19 cellular contexts compared by ENCODE assay signal in genomic region chr15:68085052-68085451, GRCh38. TPM values are rescaled to one million over a fixed set of nuclear protein-coding genes. Genes with fewer than 3 reads are reported as not detected.
DNase-seq lines count a peak whose midpoint lies in the region; ATAC-seq, FAIRE-seq and TF ChIP-seq lines count a peak whose summit lies in the region.
"Had no signal": no experiment of that assay in that cellular context is flagged by ENCODE, and none has a peak within 500 bp of the region (broad histone marks: within the 10 kb centered on the region; RNA-seq: fewer than 3 reads in every experiment).

No MANE protein-coding gene starts in this region.

- H3K4me1 Mint-ChIP-seq in T-helper 17 cell (peaks cover 40% of the 10 kb centered on the region), endothelial cell (ENCODE audit: unreplicated experiment) (peaks cover 46% of the 10 kb centered on the region)

- POLR2A ChIA-PET in HepG2 (lab: Yijun Ruan, JAX) = interaction anchor here (0.9 kb wide), 1 partner anchor 31 kb away, joined by 4 read pairs; the partner anchor contains the start of gene PIAS1

- H3K9me3 ChIP-seq in HepG2 (ENCODE audit: low read length) (no peaks in the 10 kb centered on the region), right lobe of liver (no peaks in the 10 kb centered on the region), T-helper 17 cell (ENCODE audit: control insufficient read depth, low read length, poor library complexity, severe bottlenecking) (no peaks in the 10 kb centered on the region), neutrophil (no peaks in the 10 kb centered on the region)

- in situ Hi-C loops in HepG2 (cut with HindIII; ENCODE audit: extremely low pct_ligation_motif_present, low pct_unique_long_range_greater_than_20kb) = no loop called here

- H3K27me3 Mint-ChIP-seq in T-helper 17 cell (no peaks in the 10 kb centered on the region), endothelial cell (ENCODE audit: unreplicated experiment) (peaks cover 3% of the 10 kb centered on the region)

- H3K27ac Mint-ChIP-seq in T-helper 17 cell (peak overlapping the region; percentile 47), endothelial cell (ENCODE audit: unreplicated experiment) (peak overlapping the region; percentile 13)

- CTCF ChIA-PET in HepG2 (lab: Yijun Ruan, JAX; ENCODE audit: low intra/inter-chr PET ratio, low total read pairs) = no interaction called here

- WGBS in HepG2 (ENCODE audit: low lambda C conversion rate) = 95% methylated on average over 1 of the region's 1 CpG
- 100% methylated on average over 1 of the region's 1 CpG for WGBS in right lobe of liver (ENCODE audit: insufficient coverage, low coverage, low lambda C conversion rate, missing lambda C conversion rate)

- H3K79me2 ChIP-seq in HepG2 (ENCODE audit: insufficient read depth, low read length) = peaks cover 88% of the 10 kb centered on the region

- ATAC-seq in HepG2 (no peak), right lobe of liver (no peak), T-helper 17 cell (no peak), SK-N-SH treated with all-trans-retinoic acid at 6 μM for 48 hours (no peak)
- ATAC-seq: PC-3 had no signal

- TF ChIP-seq CTCF in HepG2 (CRISPR knock-in tag; IDR thresholded peaks at IDR 0.05) (no peak), right lobe of liver (IDR thresholded peaks at IDR 0.05) (no peak), endothelial cell (IDR thresholded peaks at IDR 0.05; ENCODE audit: unreplicated experiment) (no peak), neutrophil (IDR thresholded peaks at IDR 0.05) (no peak)

- no peak overlapping the region for H3K9ac ChIP-seq in HepG2 (ENCODE audit: insufficient read depth, low read depth, low read length)
- H3K9ac ChIP-seq: BLaER1 had no signal

- H3K36me3 Mint-ChIP-seq in T-helper 17 cell (ENCODE audit: low read depth) (peaks cover 3% of the 10 kb centered on the region), endothelial cell (ENCODE audit: low read depth, unreplicated experiment) (no peaks in the 10 kb centered on the region)

- no peaks in the 10 kb centered on the region for H3K9me3 Mint-ChIP-seq in endothelial cell (ENCODE audit: unreplicated experiment)

- no peak for DNase-seq in HepG2 (ENCODE audit: low spot score)
- DNase-seq in right lobe of liver = no peak
- no peak for DNase-seq in T-helper 17 cell
- DNase-seq in endothelial cell (ENCODE audit: low spot score) = no peak
- DNase-seq in effector CD8-positive, alpha-beta T cell (lab: John Stamatoyannopoulos, UW) = no peak
- DNase-seq in ecto neural progenitor cell (ENCODE audit: low spot score) = no peak
- DNase-seq: DMS79 treated with DMSO at 0.1 percent for 48 hours, H7, NCI-H1105, NCI-H1694, NCI-H226, NCI-H524, PC-3, RPMI8226, SIG-M5 had no signal

- peaks cover 1 to 11% of the 10 kb centered on the region in 2 experiments; a peak in 3 of 5 replicates for H3K36me3 ChIP-seq in HepG2 (replicated peaks in 1 of 2; ENCODE audit: control insufficient read depth in 1 of 2, insufficient read depth in 2 of 2, low read length in 2 of 2)
- peaks cover 0 to 5% (median 0%) of the 10 kb centered on the region in 4 donors for H3K36me3 ChIP-seq in right lobe of liver
- H3K36me3 ChIP-seq in neutrophil = peaks cover 18% of the 10 kb centered on the region

- no peak overlapping the region for H2AFZ ChIP-seq in HepG2 (ENCODE audit: low read length)

- no peak overlapping the region for H3K27ac ChIP-seq in HepG2 (ENCODE audit: extremely low read length, insufficient read depth, low read length)
- no peak overlapping the region for H3K27ac ChIP-seq in right lobe of liver
- H3K27ac ChIP-seq in neutrophil = peak overlapping the region; percentile 7
- H3K27ac ChIP-seq: BLaER1, HL-60 had no signal

- TF ChIP-seq EP300 in HepG2 (IDR thresholded peaks at IDR 0.05; ENCODE audit: low read depth in 2 of 2, low read length in 2 of 2) (no peak), HepG2 (CRISPR knock-in tag; IDR thresholded peaks at IDR 0.05; ENCODE audit: borderline replicate concordance) (no peak)

- no peak overlapping the region for H3K4me3 Mint-ChIP-seq in T-helper 17 cell
- H3K4me3 Mint-ChIP-seq in endothelial cell (ENCODE audit: unreplicated experiment) = no peak overlapping the region

- intact Hi-C loops in HepG2 (cut with micrococcal nuclease; ENCODE audit: unreplicated experiment) = no loop called here
- intact Hi-C loops in right lobe of liver (cut with DNase I) = no loop called here

- H3K4me3 ChIP-seq in HepG2 (replicated peaks in 1 of 3; ENCODE audit: insufficient read depth in 1 of 3, low read depth in 2 of 3, low read length in 3 of 3) = no peak overlapping the region
- H3K4me3 ChIP-seq in right lobe of liver = no peak overlapping the region
- no peak overlapping the region for H3K4me3 ChIP-seq in neutrophil (ENCODE audit: low read depth in 1 of 2, low read length in 1 of 2)
- H3K4me3 ChIP-seq: BLaER1 had no signal

- no TSS peak for BruUV-seq in HepG2 (replicated peaks; lab: Mats Ljungman, UMichigan)

- H4K20me1 ChIP-seq in HepG2 (ENCODE audit: insufficient read depth, low read length) = peaks cover 28% of the 10 kb centered on the region

- TF ChIP-seq POLR2A in HepG2 (IDR thresholded peaks at IDR 0.05; ENCODE audit: insufficient read depth in 1 of 2, low read depth in 2 of 2, low read length in 2 of 2) (no peak), right lobe of liver (IDR thresholded peaks at IDR 0.05) (no peak)

- no peak overlapping the region for H3K4me2 ChIP-seq in HepG2 (ENCODE audit: low read depth, low read length)
- H3K4me2 ChIP-seq: BLaER1 had no signal

- TF ChIP-seq RAD21 in HepG2 (CRISPR knock-in tag; IDR thresholded peaks at IDR 0.05) = no peak

- H3K27me3 ChIP-seq in HepG2 (ENCODE audit: control insufficient read depth in 1 of 2, insufficient read depth in 2 of 2, low read length in 2 of 2) = no peaks in the 10 kb centered on the region
- no peaks in the 10 kb centered on the region for H3K27me3 ChIP-seq in right lobe of liver
- no peaks in the 10 kb centered on the region for H3K27me3 ChIP-seq in neutrophil
- H3K27me3 ChIP-seq: BLaER1 had no signal

- FAIRE-seq in HepG2 (lab: Jason Lieb, UNC) = no peak

- peaks cover 47% of the 10 kb centered on the region for H3K4me1 ChIP-seq in HepG2 (ENCODE audit: insufficient read depth, low read length)
- H3K4me1 ChIP-seq in right lobe of liver = peaks cover 0 to 47% (median 8%) of the 10 kb centered on the region in 4 donors
- peaks cover 25 to 40% of the 10 kb centered on the region in 2 experiments for H3K4me1 ChIP-seq in neutrophil (ENCODE audit: control insufficient read depth in 1 of 2, insufficient read depth in 1 of 2, low read depth in 1 of 2, low read length in 1 of 2)

TF ChIP-seq in HepG2, 621 proteins besides CTCF, POLR2A, EP300 and RAD21:
- TF ChIP-seq ATF7 (IDR thresholded peaks at IDR 0.05) (0 out of 2 replicates have a peak, but pooled peaks have one; percentile 18), ATF7 (CRISPR knock-in tag; IDR thresholded peaks at IDR 0.05) (no peak), CEBPB (IDR thresholded peaks at IDR 0.05; ENCODE audit: borderline replicate concordance, low read depth, low read length) (peak; percentile 77; the same call in 1 of the 2 replicates), CEBPG (CRISPR knock-in tag; IDR thresholded peaks at IDR 0.05) (peak; percentile 39; the same call in 1 of the 2 replicates), DRAP1 (CRISPR knock-in tag; IDR thresholded peaks at IDR 0.05) (no peak)
TF ChIP-seq in HepG2: peak in this region for 3.

TF ChIP-seq in SK-N-SH treated with all-trans-retinoic acid at 6 μM for 48 hours, 23 proteins besides CTCF, POLR2A, EP300 and RAD21 (continues in another document):
- TF ChIP-seq, protein P1, sequence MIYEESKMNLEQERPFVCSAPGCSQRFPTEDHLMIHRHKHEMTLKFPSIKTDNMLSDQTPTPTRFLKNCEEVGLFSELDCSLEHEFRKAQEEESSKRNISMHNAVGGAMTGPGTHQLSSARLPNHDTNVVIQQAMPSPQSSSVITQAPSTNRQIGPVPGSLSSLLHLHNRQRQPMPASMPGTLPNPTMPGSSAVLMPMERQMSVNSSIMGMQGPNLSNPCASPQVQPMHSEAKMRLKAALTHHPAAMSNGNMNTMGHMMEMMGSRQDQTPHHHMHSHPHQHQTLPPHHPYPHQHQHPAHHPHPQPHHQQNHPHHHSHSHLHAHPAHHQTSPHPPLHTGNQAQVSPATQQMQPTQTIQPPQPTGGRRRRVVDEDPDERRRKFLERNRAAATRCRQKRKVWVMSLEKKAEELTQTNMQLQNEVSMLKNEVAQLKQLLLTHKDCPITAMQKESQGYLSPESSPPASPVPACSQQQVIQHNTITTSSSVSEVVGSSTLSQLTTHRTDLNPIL (CRISPR knock-in tag; IDR thresholded peaks at IDR 0.05; ENCODE audit: low read depth) = no peak
- no peak for TF ChIP-seq ZC3H10 (CRISPR knock-in tag; IDR thresholded peaks at IDR 0.05)
- TF ChIP-seq ZFP30 (CRISPR knock-in tag; IDR thresholded peaks at IDR 0.05) = no peak
- no peak for TF ChIP-seq ZFP3 (CRISPR knock-in tag; IDR thresholded peaks at IDR 0.05)
- TF ChIP-seq TOX (CRISPR knock-in tag; IDR thresholded peaks at IDR 0.05; ENCODE audit: borderline replicate concordance) = no peak
- TF ChIP-seq ESRRG (CRISPR knock-in tag; IDR thresholded peaks at IDR 0.05) = no peak

RNA-seq across cellular contexts. Expression of gene PIAS1, which starts 30.9 kb away (rescaled TPM):
- 20.7 and 23.2 TPM in 2 replicates for total RNA-seq in HepG2 (2016; rRNA removed; fragmentation: Illumina TruSeq; extraction: Trizol)
- 13.3 and 13.7 TPM in 2 replicates for total RNA-seq in HepG2 (2016; cell fraction: cytosol; rRNA removed; fragmentation: Illumina TruSeq; extraction: Trizol; ENCODE audit: low read depth)
- 19.2 and 20.9 TPM in 2 replicates for total RNA-seq in HepG2 (2016; cell fraction: insoluble cytoplasmic fraction; rRNA removed; fragmentation: Illumina TruSeq; extraction: Trizol)
- total RNA-seq in HepG2 (2016; cell fraction: membrane; rRNA removed; fragmentation: Illumina TruSeq; extraction: Trizol) = 15.7 and 17.4 TPM in 2 replicates
- total RNA-seq in HepG2 (2016; cell fraction: nucleus; rRNA removed; fragmentation: Illumina TruSeq; extraction: Trizol) = 40.8 and 44.2 TPM in 2 replicates
- 27.8 and 33.7 TPM in 2 replicates for polyA plus RNA-seq in HepG2 (2011; rRNA removed)
- polyA plus RNA-seq in HepG2 (2011; cell fraction: cytosol; rRNA removed) = 20.2 and 22.2 TPM in 2 replicates
- 52.0 and 60.6 TPM in 2 replicates for polyA plus RNA-seq in HepG2 (2011; cell fraction: nucleus; rRNA removed)
- polyA plus RNA-seq in HepG2 (2012) = 21.4 and 23.7 TPM in 2 replicates
- polyA plus RNA-seq in HepG2 (2016; cell fraction: cytosol; fragmentation: Illumina TruSeq; extraction: Trizol; ENCODE audit: low read depth) = 1.9 and 2.4 TPM in 2 replicates
- 26.7 and 30.0 TPM in 2 replicates for polyA plus RNA-seq in HepG2 (2016; cell fraction: insoluble cytoplasmic fraction; fragmentation: Illumina TruSeq; extraction: Trizol; ENCODE audit: low read depth)
- polyA plus RNA-seq in HepG2 (2016; cell fraction: membrane; fragmentation: Illumina TruSeq; extraction: Trizol; ENCODE audit: low read depth) = 4.2 and 4.8 TPM in 2 replicates
- 25.3 and 26.6 TPM in 2 replicates for polyA plus RNA-seq in HepG2 (2016; cell fraction: nucleus; fragmentation: Illumina TruSeq; extraction: Trizol; ENCODE audit: insufficient read depth, low read depth)
- polyA minus RNA-seq in HepG2 (2011; rRNA and poly(A)+ RNA removed; ENCODE audit: low replicate concordance) = 79.4 and 97.0 TPM in 2 replicates
- polyA minus RNA-seq in HepG2 (2011; cell fraction: cytosol; rRNA and poly(A)+ RNA removed) = 25.3 and 29.3 TPM in 2 replicates
- polyA minus RNA-seq in HepG2 (2011; cell fraction: nucleus; rRNA and poly(A)+ RNA removed) = 120 and 122 TPM in 2 replicates
- total RNA-seq in right lobe of liver = 10 to 100 TPM in 5 of 6 experiments, 1 to 10 TPM in 1; 8.1 to 17.3 (median 13.1) TPM
- total RNA-seq in T-helper 17 cell = 10 to 100 TPM; 76.7 to 81.9 TPM
- 67.8 TPM for total RNA-seq in endothelial cell (ENCODE audit: unreplicated experiment)
